Comparison of ENCODE assay signal across 27 cellular contexts in genomic region chr6:148461247-148461646, GRCh38.
"Had no signal": no experiment of that assay in that cellular context is flagged by ENCODE, and none has a peak within 500 bp of the region (broad histone marks: within the 10 kb centered on the region; RNA-seq: fewer than 3 reads in every experiment).

No MANE protein-coding gene starts in this region.

- H3K36me3 Mint-ChIP-seq: activated naive CD4-positive, alpha-beta T cell treated with anti-CD3 and anti-CD28 coated beads, Interleukin-2, amount 10 ng/mL, durations not matched to agents 7 days and 5 days; activated naive CD8-positive, alpha-beta T cell treated with anti-CD3 and anti-CD28 coated beads, Interleukin-2, amount 10 ng/mL, durations not matched to agents 7 days and 5 days had no signal

- H3K4me1 Mint-ChIP-seq: activated naive CD4-positive, alpha-beta T cell treated with anti-CD3 and anti-CD28 coated beads, Interleukin-2, amount 10 ng/mL, durations not matched to agents 7 days and 5 days had no signal

- H3K4me1 ChIP-seq: prostate gland had no signal

- H3K27ac Mint-ChIP-seq: activated naive CD4-positive, alpha-beta T cell treated with anti-CD3 and anti-CD28 coated beads, Interleukin-2, amount 10 ng/mL, durations not matched to agents 7 days and 5 days; activated naive CD8-positive, alpha-beta T cell treated with anti-CD3 and anti-CD28 coated beads, Interleukin-2, amount 10 ng/mL, durations not matched to agents 7 days and 5 days; endodermal cell; naive B cell had no signal

- DNase-seq: activated CD4-positive, alpha-beta T cell treated with anti-CD3 and anti-CD28 coated beads for 48 hours; activated CD4-positive, alpha-beta T cell treated with anti-CD3 and anti-CD28 coated beads, Interleukin-2, amount 50 U/mL, for 48 hours; activated CD8-positive, alpha-beta memory T cell treated with anti-CD3 and anti-CD28 coated beads, Interleukin-2, amount 50 U/mL, for 4 hours; activated gamma-delta T cell; activated naive CD4-positive, alpha-beta T cell treated with anti-CD3 and anti-CD28 coated beads, Interleukin-2, amount 10 ng/mL, durations not matched to agents 7 days and 5 days; activated naive CD8-positive, alpha-beta T cell treated with anti-CD3 and anti-CD28 coated beads, Interleukin-2, amount 10 ng/mL, durations not matched to agents 7 days and 5 days; activated T-cell treated with anti-CD3 and anti-CD28 coated beads, Interleukin-2, amount 50 U/mL, for 1 hour; brain microvascular endothelial cell; central memory CD4-positive, alpha-beta T cell; endodermal cell; esophagus squamous epithelium; islet precursor cell; naive B cell; nucleus accumbens; pancreas; retina; spleen; stimulated activated naive CD4-positive, alpha-beta T cell had no signal

- H3K4me3 Mint-ChIP-seq: activated naive CD4-positive, alpha-beta T cell treated with anti-CD3 and anti-CD28 coated beads, Interleukin-2, amount 10 ng/mL, durations not matched to agents 7 days and 5 days; activated naive CD8-positive, alpha-beta T cell treated with anti-CD3 and anti-CD28 coated beads, Interleukin-2, amount 10 ng/mL, durations not matched to agents 7 days and 5 days; endodermal cell; naive B cell; neural crest cell had no signal

- H3K9me3 Mint-ChIP-seq: activated naive CD4-positive, alpha-beta T cell treated with anti-CD3 and anti-CD28 coated beads, Interleukin-2, amount 10 ng/mL, durations not matched to agents 7 days and 5 days; activated naive CD8-positive, alpha-beta T cell treated with anti-CD3 and anti-CD28 coated beads, Interleukin-2, amount 10 ng/mL, durations not matched to agents 7 days and 5 days; endodermal cell; naive B cell; neural crest cell had no signal

- H3K4me3 ChIP-seq: esophagus squamous epithelium, hepatocyte, lung, pancreas, prostate gland, spleen, suprapubic skin, tibial nerve had no signal

- H3K27me3 ChIP-seq: brain microvascular endothelial cell, esophagus squamous epithelium, hepatocyte, pancreas, spleen, suprapubic skin, tibial nerve had no signal

- H3K27ac ChIP-seq: brain microvascular endothelial cell, epithelial cell of prostate, hepatocyte, pancreas, prostate gland, suprapubic skin, VCaP had no signal

- H3K36me3 ChIP-seq: brain microvascular endothelial cell, pancreas, prostate gland, spleen, suprapubic skin had no signal

- H3K9me3 ChIP-seq: esophagus squamous epithelium, pancreas, prostate gland, spleen, suprapubic skin, tibial nerve had no signal

- ATAC-seq: activated CD4-positive, CD25-positive, alpha-beta regulatory T cell treated with anti-CD3 and anti-CD28 coated beads, Interleukin-2, amount 50 U/mL, for 24 hours had no signal
